In genomic region chr11:24311974-24312373, GRCh38 we compare ENCODE assay signal across 23 cellular contexts.
DNase-seq lines count a peak whose midpoint lies in the region; ATAC-seq, FAIRE-seq and TF ChIP-seq lines count a peak whose summit lies in the region.
"Had no signal": no experiment of that assay in that cellular context is flagged by ENCODE, and none has a peak within 500 bp of the region (broad histone marks: within the 10 kb centered on the region; RNA-seq: fewer than 3 reads in every experiment).

No MANE protein-coding gene starts in this region.

- TF ChIP-seq EP300 in HepG2 (IDR thresholded peaks at IDR 0.05; ENCODE audit: low read depth in 2 of 2, low read length in 2 of 2) = no peak
- TF ChIP-seq EP300 in HepG2 (CRISPR knock-in tag; IDR thresholded peaks at IDR 0.05; ENCODE audit: borderline replicate concordance) = no peak

- no peak for DNase-seq in HepG2 (ENCODE audit: low spot score)
- DNase-seq in right lobe of liver = no peak
- DNase-seq in MM.1S = no peak
- DNase-seq in natural killer cell = no peak
- DNase-seq in foreskin keratinocyte = no peak
- no peak for DNase-seq in pancreas
- no peak for DNase-seq in Ammon's horn (ENCODE audit: low spot score)
- DNase-seq: BE2C; C1 segment of cervical spinal cord; CD4-positive, CD25-positive, alpha-beta regulatory T cell; CD8-positive, alpha-beta memory T cell; COR-L47; DMS 273 treated with DMSO at 0.1 percent for 48 hours; DMS53; H9; KG1 had no signal

- H3K36me3 ChIP-seq in HepG2 (replicated peaks in 1 of 2; ENCODE audit: control insufficient read depth in 1 of 2, insufficient read depth in 2 of 2, low read length in 2 of 2) = no peaks in the 10 kb centered on the region
- no peaks in the 10 kb centered on the region for H3K36me3 ChIP-seq in right lobe of liver
- H3K36me3 ChIP-seq in MM.1S (replicated peaks; ENCODE audit: insufficient read depth, low read length) = no peaks in the 10 kb centered on the region
- H3K36me3 ChIP-seq in pancreas = no peaks in the 10 kb centered on the region
- H3K36me3 ChIP-seq: BE2C had no signal

- peaks cover 25 to 31% of the 10 kb centered on the region in 2 donors for H3K4me1 Mint-ChIP-seq in natural killer cell
- H3K4me1 Mint-ChIP-seq: CD4-positive, CD25-positive, alpha-beta regulatory T cell; H9 had no signal

- WGBS in HepG2 (ENCODE audit: low lambda C conversion rate) = 3% methylated on average over 2 of the region's 2 CpGs
- whole genome bisulfite sequencing in right lobe of liver (ENCODE audit: insufficient coverage, low coverage, low lambda C conversion rate, missing lambda C conversion rate) = 46% methylated on average over 2 of the region's 2 CpGs
- WGBS in pancreas, 2 donors = 66 to 79% methylated on average over 2 of the region's 2 CpGs

- BruUV-seq in HepG2 (replicated peaks; lab: Mats Ljungman, UMichigan) = no TSS peak

- H3K36me3 Mint-ChIP-seq in natural killer cell = peaks cover 10% of the 10 kb centered on the region
- H3K36me3 Mint-ChIP-seq: CD4-positive, CD25-positive, alpha-beta regulatory T cell had no signal

- no peaks in the 10 kb centered on the region for H3K27me3 Mint-ChIP-seq in natural killer cell (ENCODE audit: low read depth in 2 of 2)
- H3K27me3 Mint-ChIP-seq: CD4-positive, CD25-positive, alpha-beta regulatory T cell; CD8-positive, alpha-beta memory T cell had no signal

- H4K20me1 ChIP-seq in HepG2 (ENCODE audit: insufficient read depth, low read length) (no peaks in the 10 kb centered on the region), MM.1S (ENCODE audit: insufficient read depth, low read length) (no peaks in the 10 kb centered on the region)

- H3K27me3 ChIP-seq in HepG2 (ENCODE audit: control insufficient read depth in 1 of 2, insufficient read depth in 2 of 2, low read length in 2 of 2) = no peaks in the 10 kb centered on the region
- H3K27me3 ChIP-seq in right lobe of liver = no peaks in the 10 kb centered on the region
- H3K27me3 ChIP-seq in MM.1S (replicated peaks; ENCODE audit: insufficient read depth, low read length) = no peaks in the 10 kb centered on the region
- H3K27me3 ChIP-seq in foreskin keratinocyte = no peaks in the 10 kb centered on the region
- H3K27me3 ChIP-seq in pancreas = no peaks in the 10 kb centered on the region
- H3K27me3 ChIP-seq: BE2C had no signal

- H3K4me2 ChIP-seq in HepG2 (ENCODE audit: low read depth, low read length) (no peak overlapping the region), MM.1S (ENCODE audit: low read depth, low read length) (peak overlapping the region; percentile 2; the same call in 1 of the 2 replicates)

- TF ChIP-seq CTCF in HepG2 (CRISPR knock-in tag; IDR thresholded peaks at IDR 0.05) (no peak), right lobe of liver (IDR thresholded peaks at IDR 0.05) (no peak), MM.1S (IDR thresholded peaks at IDR 0.05; ENCODE audit: low read length) (no peak), natural killer cell (IDR thresholded peaks at IDR 0.05) (no peak), foreskin keratinocyte (conservative IDR thresholded peaks at IDR 0.05) (no peak), pancreas (IDR thresholded peaks at IDR 0.05) (no peak)

- no peak for FAIRE-seq in HepG2 (lab: Jason Lieb, UNC)
- no peak for FAIRE-seq in pancreas (lab: Jason Lieb, UNC)
- FAIRE-seq: G401.6, GM12891, H1, HTR-8/SVneo had no signal

- H3F3A ChIP-seq in MM.1S (ENCODE audit: insufficient read depth, low read length) = peaks cover 8% of the 10 kb centered on the region; the same call in 1 of the 2 replicates

- TF ChIP-seq POLR2A in HepG2 (IDR thresholded peaks at IDR 0.05; ENCODE audit: insufficient read depth in 1 of 2, low read depth in 2 of 2, low read length in 2 of 2) (no peak), right lobe of liver (IDR thresholded peaks at IDR 0.05) (no peak)

- no peak overlapping the region for H3K9ac ChIP-seq in HepG2 (ENCODE audit: insufficient read depth, low read depth, low read length)
- no peak overlapping the region for H3K9ac ChIP-seq in MM.1S (ENCODE audit: low read length)

- H3K4me1 ChIP-seq in HepG2 (ENCODE audit: insufficient read depth, low read length) = no peaks in the 10 kb centered on the region
- H3K4me1 ChIP-seq in right lobe of liver = no peaks in the 10 kb centered on the region
- H3K4me1 ChIP-seq in MM.1S (ENCODE audit: low read length) = peaks cover 11% of the 10 kb centered on the region
- H3K4me1 ChIP-seq in foreskin keratinocyte = no peaks in the 10 kb centered on the region
- H3K4me1 ChIP-seq in pancreas = no peaks in the 10 kb centered on the region
- H3K4me1 ChIP-seq: BE2C had no signal

- in situ Hi-C loops in HepG2 (cut with HindIII; ENCODE audit: extremely low pct_ligation_motif_present, low pct_unique_long_range_greater_than_20kb) = no loop called here

- H3K9me3 ChIP-seq in HepG2 (ENCODE audit: low read length) (peaks cover 21% of the 10 kb centered on the region), right lobe of liver (no peaks in the 10 kb centered on the region), MM.1S (replicated peaks; ENCODE audit: insufficient read depth, low read length) (no peaks in the 10 kb centered on the region), pancreas (no peaks in the 10 kb centered on the region)
- H3K9me3 ChIP-seq: BE2C had no signal

- no peak for ATAC-seq in HepG2
- ATAC-seq in right lobe of liver = no peak
- ATAC-seq in natural killer cell = no peak
- ATAC-seq in foreskin keratinocyte = no peak
- ATAC-seq in pancreas = no peak
- no peak for ATAC-seq in GM19328 (IDR thresholded peaks at IDR 0.05; ENCODE audit: unreplicated experiment)

- no peaks in the 10 kb centered on the region for H3K9me2 ChIP-seq in MM.1S (replicated peaks; ENCODE audit: insufficient read depth, low read length)

- peaks cover 5 to 6% of the 10 kb centered on the region in 2 donors for H3K9me3 Mint-ChIP-seq in natural killer cell

- H3K27ac ChIP-seq in HepG2 (ENCODE audit: extremely low read length, insufficient read depth, low read length) (no peak overlapping the region), right lobe of liver (no peak overlapping the region), MM.1S (ENCODE audit: low read length) (no peak overlapping the region), foreskin keratinocyte (no peak overlapping the region), pancreas (no peak overlapping the region)
- H3K27ac ChIP-seq: 22Rv1, HL-60 had no signal

- H3K4me3 ChIP-seq in HepG2 (replicated peaks in 1 of 3; ENCODE audit: insufficient read depth in 1 of 3, low read depth in 2 of 3, low read length in 3 of 3) = no peak overlapping the region
- no peak overlapping the region for H3K4me3 ChIP-seq in right lobe of liver
- no peak overlapping the region for H3K4me3 ChIP-seq in MM.1S (ENCODE audit: low read length)
- no peak overlapping the region for H3K4me3 ChIP-seq in pancreas

- no peak overlapping the region for H2AFZ ChIP-seq in HepG2 (ENCODE audit: low read length)
- H2AFZ ChIP-seq in MM.1S (ENCODE audit: low read length) = no peak overlapping the region

- H3K79me2 ChIP-seq in HepG2 (ENCODE audit: insufficient read depth, low read length) = no peaks in the 10 kb centered on the region
- no peaks in the 10 kb centered on the region for H3K79me2 ChIP-seq in MM.1S (ENCODE audit: low read length)

- POLR2A ChIA-PET in HepG2 (lab: Yijun Ruan, JAX) = no interaction called here

- TF ChIP-seq RAD21 in HepG2 (CRISPR knock-in tag; IDR thresholded peaks at IDR 0.05) = no peak

- H3K4me3 Mint-ChIP-seq in natural killer cell = peak overlapping the region; percentile 86
- H3K4me3 Mint-ChIP-seq: CD4-positive, CD25-positive, alpha-beta regulatory T cell; H9 had no signal

- CTCF ChIA-PET in HepG2 (lab: Yijun Ruan, JAX; ENCODE audit: low intra/inter-chr PET ratio, low total read pairs) = no interaction called here

- intact Hi-C loops in HepG2 (cut with micrococcal nuclease; ENCODE audit: unreplicated experiment) (no loop called here), right lobe of liver (cut with DNase I) (no loop called here), natural killer cell (cut with micrococcal nuclease) (loop anchor here (5.0 kb wide), 1 partner anchor 750 kb away; no protein-coding TSS in a partner anchor), pancreas (cut with DNase I) (no loop called here)

- H3K27ac Mint-ChIP-seq in natural killer cell = peak overlapping the region; percentile 85 to 88
- H3K27ac Mint-ChIP-seq: CD4-positive, CD25-positive, alpha-beta regulatory T cell; H9 had no signal

TF ChIP-seq in HepG2, 621 proteins besides CTCF, POLR2A, EP300 and RAD21:
- TF ChIP-seq ZBTB10 (CRISPR knock-in tag; IDR thresholded peaks at IDR 0.05; ENCODE audit: borderline replicate concordance) (no peak), MAFF (IDR thresholded peaks at IDR 0.05; ENCODE audit: low read depth, low read length) (peak; percentile 29; the same call in 1 of the 2 replicates), MAFK (conservative IDR thresholded peaks at IDR 0.05 in 1 of 2, IDR thresholded peaks at IDR 0.05 in 1 of 2; ENCODE audit: low read length in 2 of 2) (peak in 1 of 2 experiments; percentile 50; a peak in 1 of 4 replicates)
